In the genomic region with DNA sequence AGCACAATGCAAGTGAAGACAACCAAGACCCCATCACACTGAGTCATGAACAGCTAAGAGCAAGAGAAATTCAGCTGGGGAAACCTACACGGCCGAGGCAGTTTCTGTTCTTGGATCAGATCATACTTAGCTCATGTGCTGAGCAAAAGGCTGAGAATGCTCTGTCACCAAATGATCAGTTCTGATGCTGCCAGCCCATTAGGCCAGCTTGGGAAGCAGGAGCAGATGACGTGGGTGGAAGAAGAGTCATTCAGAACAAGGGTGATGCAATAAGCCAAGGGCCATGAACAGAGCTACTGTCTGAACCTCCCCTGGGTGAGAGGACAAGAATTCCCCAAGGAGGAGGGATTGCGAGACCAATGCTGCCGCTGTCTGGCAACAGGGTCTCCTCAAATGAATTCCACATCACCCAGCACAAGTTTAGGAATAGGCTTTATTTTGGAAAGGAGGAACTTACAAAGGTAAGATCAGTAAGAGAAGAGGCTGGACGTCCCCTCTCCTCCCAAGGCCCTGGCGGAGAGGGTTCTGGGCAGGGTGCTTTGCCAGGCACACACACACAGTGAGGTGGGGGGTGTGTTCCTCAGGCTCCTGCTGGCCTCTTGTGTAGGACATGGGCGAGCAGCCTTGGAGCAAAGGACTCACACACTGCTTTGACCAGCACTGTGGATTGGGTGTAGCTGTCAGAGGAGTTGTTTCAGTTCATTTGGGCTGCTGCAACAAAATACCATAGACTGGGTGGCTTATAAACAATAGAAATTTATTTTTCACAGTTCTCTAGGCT, we compare ENCODE assay signal across 9 cellular contexts.
DNase-seq lines count a peak whose midpoint lies in the region; ATAC-seq, FAIRE-seq and TF ChIP-seq lines count a peak whose summit lies in the region.
"Had no signal": no experiment of that assay in that cellular context is flagged by ENCODE, and none has a peak within 500 bp of the region (broad histone marks: within the 10 kb centered on the region; RNA-seq: fewer than 3 reads in every experiment).

No MANE protein-coding gene starts in this region.

- no peaks in the 10 kb centered on the region for H3K9me3 ChIP-seq in fibroblast of lung (ENCODE audit: control insufficient read depth, insufficient read depth, low read depth, low read length)

- H4K20me1 ChIP-seq in fibroblast of lung (ENCODE audit: control insufficient read depth, extremely low read depth, insufficient read depth, low read length) = no peaks in the 10 kb centered on the region

- H3K27me3 Mint-ChIP-seq in activated naive CD8-positive, alpha-beta T cell treated with anti-CD3 and anti-CD28 coated beads for 36 hours = peaks cover 42% of the 10 kb centered on the region

- H3K36me3 Mint-ChIP-seq in activated naive CD8-positive, alpha-beta T cell treated with anti-CD3 and anti-CD28 coated beads for 36 hours = no peaks in the 10 kb centered on the region

- no peak overlapping the region for H3K4me2 ChIP-seq in fibroblast of lung (ENCODE audit: extremely low read depth, insufficient read depth, low read length)

- H3K4me1 Mint-ChIP-seq in activated naive CD8-positive, alpha-beta T cell treated with anti-CD3 and anti-CD28 coated beads for 36 hours = no peaks in the 10 kb centered on the region

- peak; percentile 41 for ATAC-seq in omental fat pad (ENCODE audit: low FRiP score)
- ATAC-seq in HG02798 (IDR thresholded peaks at IDR 0.05; ENCODE audit: poor library complexity, unreplicated experiment) = no peak

- H3K27ac Mint-ChIP-seq in activated naive CD8-positive, alpha-beta T cell treated with anti-CD3 and anti-CD28 coated beads for 36 hours = no peak overlapping the region

- H3K9me3 Mint-ChIP-seq in activated naive CD8-positive, alpha-beta T cell treated with anti-CD3 and anti-CD28 coated beads for 36 hours = no peaks in the 10 kb centered on the region

- FAIRE-seq in RCC 7860 (lab: Jason Lieb, UNC) = no peak

- no peak overlapping the region for H3K9ac ChIP-seq in fibroblast of lung (ENCODE audit: insufficient read depth, low read length)

- TF ChIP-seq CTCF in fibroblast of lung (conservative IDR thresholded peaks at IDR 0.05 in 1 of 2, IDR thresholded peaks at IDR 0.05 in 1 of 2; ENCODE audit: low read depth in 1 of 2, low read length in 2 of 2) (no peak), omental fat pad (IDR thresholded peaks at IDR 0.05) (no peak)

- no peaks in the 10 kb centered on the region for H3K4me1 ChIP-seq in fibroblast of lung (ENCODE audit: control insufficient read depth, extremely low read depth, insufficient read depth, low read length)

- no peaks in the 10 kb centered on the region for H3K27me3 ChIP-seq in fibroblast of lung (ENCODE audit: control insufficient read depth, insufficient read depth, low read length)

- DNase-seq in GM03348 (ENCODE audit: low spot score) (peak; percentile 88), RCC 7860 (ENCODE audit: low spot score) (peak; percentile 66), fibroblast of lung (ENCODE audit: low read depth in 2 of 2) (peak; percentile 90 to 96), omental fat pad (ENCODE audit: low spot score) (no peak), NCI-H1092 treated with DMSO at 0.1 percent for 48 hours (lab: John Stamatoyannopoulos, UW) (no peak), cerebellar cortex (ENCODE audit: low spot score) (no peak)
- no peak for DNase-seq in activated naive CD8-positive, alpha-beta T cell treated with anti-CD3 and anti-CD28 coated beads for 36 hours
- DNase-seq: kidney glomerular epithelial cell had no signal

- no peaks in the 10 kb centered on the region for H3K36me3 ChIP-seq in fibroblast of lung (ENCODE audit: control insufficient read depth, insufficient read depth, low read length)

- no peak overlapping the region for H2AFZ ChIP-seq in fibroblast of lung (ENCODE audit: low read length)

- no peaks in the 10 kb centered on the region for H3K79me2 ChIP-seq in fibroblast of lung (ENCODE audit: control insufficient read depth, insufficient read depth, low read length)

- H3K27ac ChIP-seq in fibroblast of lung (ENCODE audit: insufficient read depth, low read length) = no peak overlapping the region

- H3K4me3 Mint-ChIP-seq in activated naive CD8-positive, alpha-beta T cell treated with anti-CD3 and anti-CD28 coated beads for 36 hours = no peak overlapping the region

- no peak overlapping the region for H3K4me3 ChIP-seq in fibroblast of lung (replicated peaks in 1 of 4; ENCODE audit: control extremely low read depth in 1 of 4, insufficient read depth in 1 of 4, low read depth in 3 of 4, low read length in 4 of 4)

Comparison
In these comparisons a context has a peak if more than half of its experiments do, and no peak if none do; other contexts are left out.
1. DNase-seq: peak in GM03348 (single experiment), RCC 7860 (single experiment) and fibroblast of lung (2 of 2); none in omental fat pad (single experiment), NCI-H1092 treated with DMSO at 0.1 percent for 48 hours (single experiment), cerebellar cortex (single experiment) and activated naive CD8-positive, alpha-beta T cell treated with anti-CD3 and anti-CD28 coated beads for 36 hours (single experiment).